ENCODE assay signal across 34 cellular contexts in genomic region chr15:66078929-66079275, GRCh38.
"Had no signal": no experiment of that assay in that cellular context is flagged by ENCODE, and none has a peak within 500 bp of the region (broad histone marks: within the 10 kb centered on the region; RNA-seq: fewer than 3 reads in every experiment).

No MANE protein-coding gene starts in this region.

- H3K27ac ChIP-seq: brain microvascular endothelial cell, Peyer's patch, VCaP had no signal

- ATAC-seq: activated CD8-positive, alpha-beta T cell treated with anti-CD3 and anti-CD28 coated beads for 36 hours; activated naive CD8-positive, alpha-beta T cell treated with anti-CD3 and anti-CD28 coated beads, Interleukin-2, amount 50 U/mL, for 24 hours; activated T-cell treated with anti-CD3 and anti-CD28 coated beads, Interleukin-2, amount 50 U/mL, for 72 hours; activated T-helper 17 cell treated with anti-CD3 and anti-CD28 coated beads, Interleukin-2, amount 50 U/mL, for 72 hours; PC-3; Right ventricle myocardium inferior; SK-N-SH treated with all-trans-retinoic acid at 6 μM for 48 hours had no signal

- H3K4me3 Mint-ChIP-seq: activated B cell treated with CpG ODN at 0.5 μM for 24 hours; activated CD4-positive, alpha-beta T cell treated with anti-CD3 and anti-CD28 coated beads, Interleukin-2, amount 10 ng/mL, durations not matched to agents 24 days and 14 days; activated CD8-positive, alpha-beta T cell treated with anti-CD3 and anti-CD28 coated beads for 36 hours; activated naive CD4-positive, alpha-beta T cell treated with anti-CD3 and anti-CD28 coated beads, Interleukin-2, amount 10 ng/mL, durations not matched to agents 7 days and 5 days; activated naive CD8-positive, alpha-beta T cell; activated naive CD8-positive, alpha-beta T cell treated with anti-CD3 and anti-CD28 coated beads, Interleukin-2, amount 50 U/mL, for 24 hours; activated T-cell treated with anti-CD3 and anti-CD28 coated beads, Interleukin-2, amount 50 U/mL, for 72 hours; activated T-helper 17 cell treated with anti-CD3 and anti-CD28 coated beads, Interleukin-2, amount 50 U/mL, for 72 hours; central memory CD8-positive, alpha-beta T cell had no signal

- H3K4me1 Mint-ChIP-seq: activated B cell treated with CpG ODN at 0.5 μM for 24 hours; activated CD4-positive, alpha-beta T cell treated with anti-CD3 and anti-CD28 coated beads, Interleukin-2, amount 10 ng/mL, durations not matched to agents 24 days and 14 days; activated naive CD4-positive, alpha-beta T cell treated with anti-CD3 and anti-CD28 coated beads, Interleukin-2, amount 10 ng/mL, durations not matched to agents 7 days and 5 days; activated naive CD8-positive, alpha-beta T cell treated with anti-CD3 and anti-CD28 coated beads, Interleukin-2, amount 50 U/mL, for 24 hours; activated T-helper 17 cell treated with anti-CD3 and anti-CD28 coated beads, Interleukin-2, amount 50 U/mL, for 72 hours; central memory CD8-positive, alpha-beta T cell had no signal

- H3K27me3 ChIP-seq: MG63, Peyer's patch had no signal

- H3K4me3 ChIP-seq: MG63, Peyer's patch had no signal

- DNase-seq: activated B cell treated with CpG ODN at 0.5 μM for 24 hours; activated CD4-positive, alpha-beta T cell treated with anti-CD3 and anti-CD28 coated beads, Interleukin-2, amount 10 ng/mL, durations not matched to agents 24 days and 14 days; activated CD4-positive, alpha-beta T cell treated with anti-CD3 and anti-CD28 coated beads, Interleukin-2, amount 50 U/mL, for 4 hours; activated CD8-positive, alpha-beta T cell treated with anti-CD3 and anti-CD28 coated beads for 36 hours; activated naive CD4-positive, alpha-beta T cell treated with anti-CD3 and anti-CD28 coated beads, Interleukin-2, amount 10 ng/mL, durations not matched to agents 7 days and 5 days; activated naive CD8-positive, alpha-beta T cell treated with anti-CD3 and anti-CD28 coated beads, Interleukin-2, amount 50 U/mL, for 24 hours; activated T-cell treated with anti-CD3 and anti-CD28 coated beads, Interleukin-2, amount 50 U/mL, for 1 hour; activated T-cell treated with anti-CD3 and anti-CD28 coated beads, Interleukin-2, amount 50 U/mL, for 72 hours; brain microvascular endothelial cell; Kasumi-1; KG1; MG63; NCI-H1048; NCI-H1105 treated with DMSO at 0.1 percent for 48 hours; NCI-H1436; NCI-H1930; NCI-H2081 treated with DMSO at 0.1 percent for 48 hours; NCI-H226; NCI-H446 treated with DMSO at 0.1 percent for 48 hours; NCI-H82; PC-3; Peyer's patch; RPMI8226; SIG-M5; SW 1271; T-helper 1 cell; T-helper 2 cell; T-helper 9 cell had no signal

- H3K36me3 ChIP-seq: brain microvascular endothelial cell, MG63, Peyer's patch had no signal

- H3K27ac Mint-ChIP-seq: activated B cell treated with CpG ODN at 0.5 μM for 24 hours; activated CD4-positive, alpha-beta T cell treated with anti-CD3 and anti-CD28 coated beads, Interleukin-2, amount 10 ng/mL, durations not matched to agents 24 days and 14 days; activated CD8-positive, alpha-beta T cell treated with anti-CD3 and anti-CD28 coated beads for 36 hours; activated naive CD4-positive, alpha-beta T cell treated with anti-CD3 and anti-CD28 coated beads, Interleukin-2, amount 10 ng/mL, durations not matched to agents 7 days and 5 days; activated naive CD8-positive, alpha-beta T cell; activated naive CD8-positive, alpha-beta T cell treated with anti-CD3 and anti-CD28 coated beads, Interleukin-2, amount 50 U/mL, for 24 hours; activated T-cell treated with anti-CD3 and anti-CD28 coated beads, Interleukin-2, amount 50 U/mL, for 72 hours; activated T-helper 17 cell treated with anti-CD3 and anti-CD28 coated beads, Interleukin-2, amount 50 U/mL, for 72 hours had no signal

- H3K36me3 Mint-ChIP-seq: activated naive CD4-positive, alpha-beta T cell treated with anti-CD3 and anti-CD28 coated beads, Interleukin-2, amount 10 ng/mL, durations not matched to agents 7 days and 5 days; activated naive CD8-positive, alpha-beta T cell had no signal

- H3K9me3 Mint-ChIP-seq: activated B cell treated with CpG ODN at 0.5 μM for 24 hours; activated CD4-positive, alpha-beta T cell treated with anti-CD3 and anti-CD28 coated beads, Interleukin-2, amount 10 ng/mL, durations not matched to agents 24 days and 14 days; activated CD8-positive, alpha-beta T cell treated with anti-CD3 and anti-CD28 coated beads for 36 hours; activated naive CD4-positive, alpha-beta T cell treated with anti-CD3 and anti-CD28 coated beads, Interleukin-2, amount 10 ng/mL, durations not matched to agents 7 days and 5 days; activated naive CD8-positive, alpha-beta T cell treated with anti-CD3 and anti-CD28 coated beads, Interleukin-2, amount 50 U/mL, for 24 hours; activated T-cell treated with anti-CD3 and anti-CD28 coated beads, Interleukin-2, amount 50 U/mL, for 72 hours; activated T-helper 17 cell treated with anti-CD3 and anti-CD28 coated beads, Interleukin-2, amount 50 U/mL, for 72 hours; central memory CD8-positive, alpha-beta T cell had no signal

- H3K9me3 ChIP-seq: MG63, Peyer's patch had no signal
